Comparison of ENCODE assay signal across 1 cellular context in genomic region chr5:128213833-128214232, GRCh38.
TF ChIP-seq lines count a peak whose summit lies in the region.

No MANE protein-coding gene starts in this region.

TF ChIP-seq in K562, 482 proteins besides CTCF, POLR2A, EP300 and RAD21 (continued from another document):
- TF ChIP-seq, protein P1, sequence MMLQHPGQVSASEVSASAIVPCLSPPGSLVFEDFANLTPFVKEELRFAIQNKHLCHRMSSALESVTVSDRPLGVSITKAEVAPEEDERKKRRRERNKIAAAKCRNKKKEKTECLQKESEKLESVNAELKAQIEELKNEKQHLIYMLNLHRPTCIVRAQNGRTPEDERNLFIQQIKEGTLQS (IDR thresholded peaks at IDR 0.05): peak; percentile 65
- TF ChIP-seq, protein P1 (CRISPR knock-in tag; conservative IDR thresholded peaks at IDR 0.05): no peak
- peak; percentile 42; the same call in 1 of the 2 replicates for TF ChIP-seq ATF7 (IDR thresholded peaks at IDR 0.05)
